ENCODE assay signal across 17 cellular contexts in genomic region chr16:79185681-79186080, GRCh38.
"Had no signal": no experiment of that assay in that cellular context is flagged by ENCODE, and none has a peak within 500 bp of the region (broad histone marks: within the 10 kb centered on the region; RNA-seq: fewer than 3 reads in every experiment).

No MANE protein-coding gene starts in this region.

- H3K36me3 ChIP-seq: brain microvascular endothelial cell, ovary, sigmoid colon had no signal

- H3K27ac Mint-ChIP-seq: activated B cell treated with CpG ODN at 0.5 μM for 24 hours; activated CD4-positive, alpha-beta T cell treated with anti-CD3 and anti-CD28 coated beads, Interleukin-2, amount 10 ng/mL, durations not matched to agents 24 days and 14 days; activated naive CD8-positive, alpha-beta T cell; activated T-cell treated with anti-CD3 and anti-CD28 coated beads, Interleukin-2, amount 50 U/mL, for 72 hours; dendritic cell treated with granulocyte-macrophage colony-stimulating factor and Interleukin-4, amounts not matched to agents 40 ng/mL and 50 ng/mL, for 4 days; stimulated activated effector memory CD8-positive, alpha-beta T cell treated with anti-CD3 and anti-CD28 coated beads, Interleukin-12 subunit alpha, Interleukin-12 subunit beta, amount 100 ng/mL, for 72 hours had no signal

- H3K9me3 ChIP-seq: ovary, sigmoid colon had no signal

- H3K36me3 Mint-ChIP-seq: activated naive CD8-positive, alpha-beta T cell; stimulated activated effector memory CD8-positive, alpha-beta T cell treated with anti-CD3 and anti-CD28 coated beads, Interleukin-12 subunit alpha, Interleukin-12 subunit beta, amount 100 ng/mL, for 72 hours had no signal

- H3K9me3 Mint-ChIP-seq: activated B cell treated with CpG ODN at 0.5 μM for 24 hours; dendritic cell treated with granulocyte-macrophage colony-stimulating factor and Interleukin-4, amounts not matched to agents 40 ng/mL and 50 ng/mL, for 4 days had no signal

- DNase-seq: activated B cell treated with CpG ODN at 0.5 μM for 24 hours; activated CD4-positive, alpha-beta T cell treated with anti-CD3 and anti-CD28 coated beads, Interleukin-2, amount 10 ng/mL, durations not matched to agents 24 days and 14 days; activated CD8-positive, alpha-beta memory T cell treated with anti-CD3 and anti-CD28 coated beads, Interleukin-2, amount 50 U/mL, for 48 hours; activated gamma-delta T cell treated with Interleukin-2 at 50 U/mL for 16 hours; activated T-cell treated with anti-CD3 and anti-CD28 coated beads, Interleukin-2, amount 50 U/mL, for 72 hours; amniotic stem cell; cerebellar nuclear complex; effector memory CD4-positive, alpha-beta T cell; foreskin fibroblast; hypothalamus; sigmoid colon; stimulated activated CD4-positive, alpha-beta T cell treated with anti-CD3 and anti-CD28 coated beads, Interleukin-1b, Interleukin-23, amount 100 ng/mL, for 48 hours had no signal

- H3K27me3 Mint-ChIP-seq: activated CD4-positive, alpha-beta T cell treated with anti-CD3 and anti-CD28 coated beads, Interleukin-2, amount 10 ng/mL, durations not matched to agents 24 days and 14 days had no signal

- H3K4me3 Mint-ChIP-seq: activated B cell treated with CpG ODN at 0.5 μM for 24 hours; activated CD4-positive, alpha-beta T cell treated with anti-CD3 and anti-CD28 coated beads, Interleukin-2, amount 10 ng/mL, durations not matched to agents 24 days and 14 days; activated naive CD8-positive, alpha-beta T cell; activated T-cell treated with anti-CD3 and anti-CD28 coated beads, Interleukin-2, amount 50 U/mL, for 72 hours; dendritic cell treated with granulocyte-macrophage colony-stimulating factor and Interleukin-4, amounts not matched to agents 40 ng/mL and 50 ng/mL, for 4 days; stimulated activated effector memory CD8-positive, alpha-beta T cell treated with anti-CD3 and anti-CD28 coated beads, Interleukin-12 subunit alpha, Interleukin-12 subunit beta, amount 100 ng/mL, for 72 hours had no signal

- H3K4me3 ChIP-seq: ovary, sigmoid colon had no signal

- H3K27me3 ChIP-seq: brain microvascular endothelial cell, ovary, sigmoid colon had no signal
